In genomic region chr2:239343946-239344856, GRCh38 we compare ENCODE assay signal across 26 cellular contexts. TPM values are rescaled to one million over a fixed set of nuclear protein-coding genes. Genes with fewer than 3 reads are reported as not detected.
DNase-seq lines count a peak whose midpoint lies in the region; ATAC-seq and TF ChIP-seq lines count a peak whose summit lies in the region.
"Had no signal": no experiment of that assay in that cellular context is flagged by ENCODE, and none has a peak within 500 bp of the region (broad histone marks: within the 10 kb centered on the region; RNA-seq: fewer than 3 reads in every experiment).

No MANE protein-coding gene starts in this region.

- intact Hi-C loops in Calu3 (cut with micrococcal nuclease; ENCODE audit: unreplicated experiment): no loop called here

- H3K27me3 Mint-ChIP-seq in T-helper 17 cell: no peaks in the 10 kb centered on the region
- H3K27me3 Mint-ChIP-seq in Calu3 (ENCODE audit: unreplicated experiment): no peaks in the 10 kb centered on the region
- H3K27me3 Mint-ChIP-seq: activated naive CD8-positive, alpha-beta T cell treated with anti-CD3 and anti-CD28 coated beads, Interleukin-2, amount 50 U/mL, for 24 hours had no signal

- peak overlapping the region; percentile 66 for H3K27ac ChIP-seq in muscle layer of colon (ENCODE audit: low read depth, low read length)
- H3K27ac ChIP-seq: 22Rv1, pancreas, right lobe of liver, thoracic aorta, vagina, VCaP had no signal

- no peak overlapping the region for H3K9ac ChIP-seq in muscle layer of colon (ENCODE audit: low read length)

- H3K27me3 ChIP-seq in muscle layer of colon (ENCODE audit: control insufficient read depth in 1 of 2, insufficient read depth in 2 of 2, low read length in 2 of 2): no peaks in the 10 kb centered on the region
- H3K27me3 ChIP-seq: pancreas, right lobe of liver, vagina had no signal

- H3K4me3 ChIP-seq in muscle layer of colon (ENCODE audit: low read depth in 1 of 2, low read length in 2 of 2): peak overlapping the region in 1 of 2 donors; percentile 59
- H3K4me3 ChIP-seq: mucosa of descending colon, pancreas, right lobe of liver, thoracic aorta, vagina had no signal

- H3K9me3 ChIP-seq in muscle layer of colon (ENCODE audit: low read length) (no peaks in the 10 kb centered on the region), T-helper 17 cell (ENCODE audit: control insufficient read depth, low read length, poor library complexity, severe bottlenecking) (no peaks in the 10 kb centered on the region)
- H3K9me3 ChIP-seq: mucosa of descending colon, pancreas, right lobe of liver, thoracic aorta, vagina had no signal

- H3K4me3 Mint-ChIP-seq in T-helper 17 cell: no peak overlapping the region
- H3K4me3 Mint-ChIP-seq in Calu3 (ENCODE audit: low read depth, unreplicated experiment): no peak overlapping the region
- H3K4me3 Mint-ChIP-seq: activated naive CD8-positive, alpha-beta T cell treated with anti-CD3 and anti-CD28 coated beads, Interleukin-2, amount 50 U/mL, for 24 hours; activated T-cell treated with anti-CD3 and anti-CD28 coated beads, Interleukin-2, amount 50 U/mL, for 4 hours; stimulated activated effector memory CD8-positive, alpha-beta T cell treated with anti-CD3 and anti-CD28 coated beads, Interleukin-12 subunit alpha, Interleukin-12 subunit beta, amount 100 ng/mL, for 72 hours had no signal

- H3K4me1 Mint-ChIP-seq in T-helper 17 cell (peaks cover 23% of the 10 kb centered on the region), Calu3 (ENCODE audit: low read depth, unreplicated experiment) (no peaks in the 10 kb centered on the region)

- H3K36me3 ChIP-seq in muscle layer of colon (ENCODE audit: insufficient read depth, low read length): no peaks in the 10 kb centered on the region
- H3K36me3 ChIP-seq: pancreas, right lobe of liver, thoracic aorta, vagina had no signal

- CTCF ChIA-PET in Calu3 (lab: Charles Lee): interaction anchor here (0.5 kb wide), 1 partner anchor 10 kb away, joined by 7 read pairs; no protein-coding TSS in a partner anchor

- no peaks in the 10 kb centered on the region for H3K9me3 Mint-ChIP-seq in Calu3 (ENCODE audit: low read depth, unreplicated experiment)
- H3K9me3 Mint-ChIP-seq: activated naive CD8-positive, alpha-beta T cell treated with anti-CD3 and anti-CD28 coated beads, Interleukin-2, amount 50 U/mL, for 24 hours; activated T-cell treated with anti-CD3 and anti-CD28 coated beads, Interleukin-2, amount 50 U/mL, for 4 hours; stimulated activated effector memory CD8-positive, alpha-beta T cell treated with anti-CD3 and anti-CD28 coated beads, Interleukin-12 subunit alpha, Interleukin-12 subunit beta, amount 100 ng/mL, for 72 hours had no signal

- H3K27ac Mint-ChIP-seq in T-helper 17 cell (no peak overlapping the region), Calu3 (ENCODE audit: unreplicated experiment) (no peak overlapping the region)
- H3K27ac Mint-ChIP-seq: activated naive CD8-positive, alpha-beta T cell treated with anti-CD3 and anti-CD28 coated beads, Interleukin-2, amount 50 U/mL, for 24 hours; stimulated activated effector memory CD8-positive, alpha-beta T cell treated with anti-CD3 and anti-CD28 coated beads, Interleukin-12 subunit alpha, Interleukin-12 subunit beta, amount 100 ng/mL, for 72 hours had no signal

- DNase-seq in NCI-H1417 (lab: John Stamatoyannopoulos, UW) (peak in 2 of 3 experiments; percentile 10 to 16), NCI-H1417 treated with DMSO at 0.1 percent for 48 hours (lab: John Stamatoyannopoulos, UW) (no peak), astrocyte of the hippocampus (ENCODE audit: low read depth, low spot score) (peak; percentile 68), T-helper 17 cell (no peak), Calu3 (no peak), NCI-H748 treated with DMSO at 0.1 percent for 48 hours (lab: John Stamatoyannopoulos, UW) (no peak)
- DNase-seq: activated CD4-positive, alpha-beta T cell treated with anti-CD3 and anti-CD28 coated beads for 48 hours; activated gamma-delta T cell treated with Interleukin-2 at 50 U/mL for 16 hours; activated naive CD8-positive, alpha-beta T cell treated with anti-CD3 and anti-CD28 coated beads, Interleukin-2, amount 50 U/mL, for 24 hours; activated T-cell treated with anti-CD3 and anti-CD28 coated beads, Interleukin-2, amount 50 U/mL, for 4 hours; IMR-90; right lobe of liver; SIG-M5; stimulated activated CD4-positive, alpha-beta T cell treated with anti-CD3 and anti-CD28 coated beads, Interleukin-12 subunit alpha, Interleukin-12 subunit beta, amount 100 ng/mL, for 4 hours; stimulated activated CD4-positive, alpha-beta T cell treated with anti-CD3 and anti-CD28 coated beads, Interleukin-4, amount 100 ng/mL, for 24 hours; T-helper 9 cell had no signal

- peaks cover 58% of the 10 kb centered on the region for H3K4me1 ChIP-seq in muscle layer of colon (ENCODE audit: insufficient read depth, low read length)
- H3K4me1 ChIP-seq: pancreas had no signal

- ATAC-seq in T-helper 17 cell: no peak
- ATAC-seq in HG03457 (IDR thresholded peaks at IDR 0.05; ENCODE audit: unreplicated experiment): no peak
- ATAC-seq: activated naive CD8-positive, alpha-beta T cell treated with anti-CD3 and anti-CD28 coated beads, Interleukin-2, amount 50 U/mL, for 24 hours; activated T-cell treated with anti-CD3 and anti-CD28 coated beads, Interleukin-2, amount 50 U/mL, for 4 hours; mucosa of descending colon; Panc1; stimulated activated effector memory CD8-positive, alpha-beta T cell treated with anti-CD3 and anti-CD28 coated beads, Interleukin-12 subunit alpha, Interleukin-12 subunit beta, amount 100 ng/mL, for 72 hours had no signal

- H3K36me3 Mint-ChIP-seq in T-helper 17 cell (ENCODE audit: low read depth): no peaks in the 10 kb centered on the region
- no peaks in the 10 kb centered on the region for H3K36me3 Mint-ChIP-seq in Calu3 (ENCODE audit: insufficient read depth, unreplicated experiment)

- BruUV-seq in Calu3 (replicated peaks; lab: Mats Ljungman, UMichigan): no TSS peak

- no peak for TF ChIP-seq CTCF in Calu3 (IDR thresholded peaks at IDR 0.05; ENCODE audit: unreplicated experiment)

RNA-seq across cellular contexts. Expression of gene HDAC4, which starts 56.6 kb away (rescaled TPM):
- total RNA-seq in T-helper 17 cell (10 to 100 TPM; 78.9 to 79.0 TPM), Calu3 (2022) (30.5 and 39.6 TPM in 2 replicates)

Comparison
In these comparisons a context has a peak if more than half of its experiments do, and no peak if none do; other contexts are left out.
1. DNase-seq: peak in NCI-H1417 (2 of 3) and astrocyte of the hippocampus (single experiment); none in NCI-H1417 treated with DMSO at 0.1 percent for 48 hours (single experiment), T-helper 17 cell (0 of 3), Calu3 (single experiment) and NCI-H748 treated with DMSO at 0.1 percent for 48 hours (single experiment).